In the genomic region with DNA sequence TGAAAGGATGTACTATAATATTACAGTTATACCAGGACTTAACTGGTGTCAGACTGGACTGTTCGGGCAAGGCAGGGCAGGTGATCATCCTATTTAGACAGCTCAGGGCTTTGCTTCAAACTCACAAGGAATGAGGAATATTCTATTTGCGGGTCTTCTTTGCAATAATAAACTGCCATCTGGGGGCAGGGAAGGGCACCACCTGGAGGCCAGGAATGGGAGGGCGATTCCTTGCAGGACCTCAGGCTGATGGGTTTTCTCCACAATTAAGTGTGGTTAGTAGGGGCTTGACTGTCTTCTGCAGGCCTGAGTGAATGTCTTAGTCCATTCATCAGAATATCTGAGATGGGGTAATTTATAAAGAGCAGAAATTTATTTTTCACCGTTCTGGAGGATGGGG, we compare ENCODE assay signal across 9 cellular contexts.
DNase-seq lines count a peak whose midpoint lies in the region; ATAC-seq and TF ChIP-seq lines count a peak whose summit lies in the region.
"Had no signal": no experiment of that assay in that cellular context is flagged by ENCODE, and none has a peak within 500 bp of the region (broad histone marks: within the 10 kb centered on the region; RNA-seq: fewer than 3 reads in every experiment).

No MANE protein-coding gene starts in this region.

- ATAC-seq in GM19395 (IDR thresholded peaks at IDR 0.05; ENCODE audit: unreplicated experiment): no peak
- ATAC-seq: left ventricle myocardium superior had no signal

- no peak for DNase-seq in HFFc6
- DNase-seq in astrocyte of the spinal cord (ENCODE audit: low read depth, low spot score): no peak
- DNase-seq in putamen (ENCODE audit: low spot score): no peak
- DNase-seq in C1 segment of cervical spinal cord (lab: John Stamatoyannopoulos, UW): no peak
- DNase-seq in anterior cingulate cortex (lab: John Stamatoyannopoulos, UW): no peak
- DNase-seq: left ventricle myocardium superior had no signal

- H3K9me3 Mint-ChIP-seq in HFFc6: peaks cover 39% of the 10 kb centered on the region
- peaks cover 3% of the 10 kb centered on the region for H3K9me3 Mint-ChIP-seq in nephron

- no peak overlapping the region for H3K4me3 ChIP-seq in astrocyte of the spinal cord (ENCODE audit: low read depth, low read length)

- H3K36me3 Mint-ChIP-seq in HFFc6 (ENCODE audit: low read depth): no peaks in the 10 kb centered on the region
- peaks cover 8% of the 10 kb centered on the region for H3K36me3 Mint-ChIP-seq in nephron (ENCODE audit: low read depth)

- H3K4me3 Mint-ChIP-seq in HFFc6 (no peak overlapping the region), nephron (peak overlapping the region in 1 of 3 experiments; percentile 29)

- in situ Hi-C loops in astrocyte of the spinal cord (cut with HindIII; ENCODE audit: low sequenced_read_pairs): no loop called here

- no peaks in the 10 kb centered on the region; the same call in 1 of the 2 replicates for H3K27me3 Mint-ChIP-seq in HFFc6 (ENCODE audit: insufficient read depth)
- peaks cover 10% of the 10 kb centered on the region for H3K27me3 Mint-ChIP-seq in nephron (ENCODE audit: low read depth)

- H3K27ac Mint-ChIP-seq in HFFc6: no peak overlapping the region
- H3K27ac Mint-ChIP-seq in nephron: peak overlapping the region in 2 of 3 experiments; percentile 24 to 81

- H3K4me1 Mint-ChIP-seq in HFFc6 (ENCODE audit: low read depth): no peaks in the 10 kb centered on the region
- peaks cover 39% of the 10 kb centered on the region for H3K4me1 Mint-ChIP-seq in nephron

- TF ChIP-seq CTCF in GM12873 (IDR thresholded peaks at IDR 0.05; ENCODE audit: insufficient read depth, low read depth, low read length, missing control alignments): peak; percentile 51
- peak; percentile 31 for TF ChIP-seq CTCF in HFFc6 (IDR thresholded peaks at IDR 0.05)
- TF ChIP-seq CTCF in astrocyte of the spinal cord (IDR thresholded peaks at IDR 0.05; ENCODE audit: low read depth, low read length): peak; percentile 30
- TF ChIP-seq CTCF in nephron (IDR thresholded peaks at IDR 0.05; ENCODE audit: unreplicated experiment in 3 of 3): peak; percentile 18 to 27 (median 26)
